ENCODE assay signal across 1 cellular context in the genomic region with DNA sequence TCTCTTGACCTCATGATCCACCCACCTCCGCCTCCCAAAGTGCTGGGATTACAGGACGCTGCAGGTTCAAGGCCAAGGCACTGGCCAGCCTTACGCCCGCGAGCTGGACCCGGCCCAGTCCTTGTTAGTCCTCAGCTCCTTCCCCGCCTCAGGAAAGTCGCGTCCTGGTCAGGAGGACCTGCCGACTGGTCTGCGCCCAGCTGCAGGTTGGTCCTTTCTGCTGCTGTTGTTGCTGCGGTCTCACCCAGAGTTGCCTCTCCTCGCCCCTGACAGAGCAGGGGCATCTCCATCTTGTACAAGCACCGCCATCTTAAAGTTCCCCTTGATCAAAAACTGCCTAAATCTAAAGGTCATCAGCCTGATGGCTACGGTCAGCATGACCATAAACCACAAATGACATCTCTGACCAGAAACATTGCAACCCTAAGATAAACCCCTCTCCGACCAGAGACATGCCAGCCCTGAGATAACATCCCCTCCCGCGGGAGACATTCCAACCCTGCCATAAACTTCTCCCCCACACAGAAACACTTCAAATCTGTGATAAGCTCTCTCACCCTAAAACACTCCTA.
TF ChIP-seq lines count a peak whose summit lies in the region.

No MANE protein-coding gene starts in this region.

TF ChIP-seq in K562, 482 proteins besides CTCF, POLR2A, EP300 and RAD21 (continued from another document and continues in another):
- TF ChIP-seq MYNN (IDR thresholded peaks at IDR 0.05) (peak; percentile 62; the same call in 1 of the 2 replicates), MYNN (CRISPR knock-in tag; IDR thresholded peaks at IDR 0.05) (no peak), BCL6 (CRISPR knock-in tag; IDR thresholded peaks at IDR 0.05) (no peak), ZNF785 (CRISPR knock-in tag; IDR thresholded peaks at IDR 0.05) (no peak), TCF7 (IDR thresholded peaks at IDR 0.05; ENCODE audit: borderline replicate concordance) (no peak), ESRRA (IDR thresholded peaks at IDR 0.05; ENCODE audit: borderline replicate concordance, low read depth) (peak; percentile 98), HNRNPUL1 (IDR thresholded peaks at IDR 0.05; ENCODE audit: low read length) (no peak), JUND (IDR thresholded peaks at IDR 0.05; ENCODE audit: borderline replicate concordance, low read depth, low read length) (peak; percentile 44), JUND (tag; IDR thresholded peaks at IDR 0.05; ENCODE audit: borderline replicate concordance, low read depth, low read length) (no peak; the same call in 2 of the 3 replicates), GATA2 (CRISPR knock-in tag; IDR thresholded peaks at IDR 0.05) (peak; percentile 93), ZNF764 (CRISPR knock-in tag; IDR thresholded peaks at IDR 0.05; ENCODE audit: low read depth) (no peak), CC2D1A (IDR thresholded peaks at IDR 0.05) (peak; percentile 86), TEAD1 (CRISPR knock-in tag; IDR thresholded peaks at IDR 0.05) (peak; percentile 96 to 99), NFXL1 (CRISPR knock-in tag; IDR thresholded peaks at IDR 0.05) (no peak), BCOR (IDR thresholded peaks at IDR 0.05) (peak; percentile 95), MTA2 (IDR thresholded peaks at IDR 0.05; ENCODE audit: low read depth) (peak; percentile 92), KLF16 (IDR thresholded peaks at IDR 0.05) (peak; percentile 97), HNRNPLL (IDR thresholded peaks at IDR 0.05; ENCODE audit: low read depth, low read length, poor library complexity, severe bottlenecking) (peak; percentile 4), YBX1 (IDR thresholded peaks at IDR 0.05) (no peak), NFE2L1 (tag; IDR thresholded peaks at IDR 0.05; ENCODE audit: borderline replicate concordance, low read depth) (no peak), NFYB (IDR thresholded peaks at IDR 0.05; ENCODE audit: extremely low read depth, insufficient read length) (no peak), MEF2A (IDR thresholded peaks at IDR 0.05; ENCODE audit: control insufficient read depth, low read depth, low read length) (no peak), EHMT2 (IDR thresholded peaks at IDR 0.05) (no peak), MEIS2 (IDR thresholded peaks at IDR 0.05; ENCODE audit: partially characterized antibody) (peak; percentile 94), ELF2 (CRISPR knock-in tag; IDR thresholded peaks at IDR 0.05) (no peak), ZNF224 (CRISPR knock-in tag; IDR thresholded peaks at IDR 0.05) (no peak), BRCA1 (IDR thresholded peaks at IDR 0.05) (no peak), BRCA1 (CRISPR knock-in tag; IDR thresholded peaks at IDR 0.05) (no peak), MECOM (CRISPR knock-in tag; IDR thresholded peaks at IDR 0.05) (no peak), BRF2 (IDR thresholded peaks at IDR 0.05; ENCODE audit: borderline replicate concordance, insufficient read depth, insufficient read length) (no peak), PKNOX1 (IDR thresholded peaks at IDR 0.05) (peak; percentile 78), ZBTB1 (CRISPR knock-in tag; IDR thresholded peaks at IDR 0.05; ENCODE audit: borderline replicate concordance, low read depth) (no peak), RFX5 (IDR thresholded peaks at IDR 0.05; ENCODE audit: low read depth, low read length) (no peak), SOX6 (IDR thresholded peaks at IDR 0.05) (peak; percentile 88), NFE2 (IDR thresholded peaks at IDR 0.05; ENCODE audit: low read depth) (peak; percentile 28; the same call in 1 of the 2 replicates), MTA3 (IDR thresholded peaks at IDR 0.05; ENCODE audit: borderline replicate concordance) (no peak), PYGO2 (tag; IDR thresholded peaks at IDR 0.05) (peak; percentile 77), ILF3 (IDR thresholded peaks at IDR 0.05; ENCODE audit: borderline replicate concordance) (no peak), NONO (IDR thresholded peaks at IDR 0.05; ENCODE audit: low read depth in 2 of 2, low read length in 1 of 2) (no peak), ZNF668 (CRISPR knock-in tag; IDR thresholded peaks at IDR 0.05) (no peak), MXD1 (CRISPR knock-in tag; IDR thresholded peaks at IDR 0.05; ENCODE audit: borderline replicate concordance, poor library complexity, severe bottlenecking) (no peak), HLTF (IDR thresholded peaks at IDR 0.05) (peak; percentile 68; the same call in 1 of the 2 replicates), COPS2 (conservative IDR thresholded peaks at IDR 0.05) (no peak), HMBOX1 (IDR thresholded peaks at IDR 0.05) (no peak), ZNF707 (CRISPR knock-in tag; conservative IDR thresholded peaks at IDR 0.05) (no peak), MTA1 (IDR thresholded peaks at IDR 0.05; ENCODE audit: borderline replicate concordance) (peak; percentile 83), ZNF780A (CRISPR knock-in tag; IDR thresholded peaks at IDR 0.05) (no peak), MTF1 (CRISPR knock-in tag; IDR thresholded peaks at IDR 0.05; ENCODE audit: borderline replicate concordance) (no peak), RBM25 (IDR thresholded peaks at IDR 0.05; ENCODE audit: low read depth, low read length, severe bottlenecking) (no peak), EP400 (IDR thresholded peaks at IDR 0.05) (no peak), SUPT5H (IDR thresholded peaks at IDR 0.05) (no peak), ZNF232 (CRISPR knock-in tag; IDR thresholded peaks at IDR 0.05) (no peak), ELF1 (tag; IDR thresholded peaks at IDR 0.05) (no peak), MYBL2 (IDR thresholded peaks at IDR 0.05; ENCODE audit: low read depth) (no peak), MYBL2 (CRISPR knock-in tag; IDR thresholded peaks at IDR 0.05; ENCODE audit: borderline replicate concordance) (no peak), BRD4 (IDR thresholded peaks at IDR 0.05) (no peak), ZFP1 (CRISPR knock-in tag; IDR thresholded peaks at IDR 0.05) (no peak), ZBTB34 (CRISPR knock-in tag; IDR thresholded peaks at IDR 0.05) (no peak)
- TF ChIP-seq, protein P1, sequence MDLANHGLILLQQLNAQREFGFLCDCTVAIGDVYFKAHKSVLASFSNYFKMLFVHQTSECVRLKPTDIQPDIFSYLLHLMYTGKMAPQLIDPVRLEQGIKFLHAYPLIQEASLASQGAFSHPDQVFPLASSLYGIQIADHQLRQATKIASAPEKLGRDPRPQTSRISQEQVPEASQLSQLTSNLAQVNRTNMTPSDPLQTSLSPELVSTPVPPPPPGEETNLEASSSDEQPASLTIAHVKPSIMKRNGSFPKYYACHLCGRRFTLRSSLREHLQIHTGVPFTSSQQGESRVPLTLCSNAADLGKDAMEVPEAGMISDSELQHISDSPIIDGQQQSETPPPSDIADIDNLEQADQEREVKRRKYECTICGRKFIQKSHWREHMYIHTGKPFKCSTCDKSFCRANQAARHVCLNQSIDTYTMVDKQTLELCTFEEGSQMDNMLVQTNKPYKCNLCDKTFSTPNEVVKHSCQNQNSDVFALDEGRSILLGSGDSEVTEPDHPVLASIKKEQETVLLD (IDR thresholded peaks at IDR 0.05): 0 out of 2 replicates have a peak, but pooled peaks have one; percentile 58
- TF ChIP-seq, protein P2, sequence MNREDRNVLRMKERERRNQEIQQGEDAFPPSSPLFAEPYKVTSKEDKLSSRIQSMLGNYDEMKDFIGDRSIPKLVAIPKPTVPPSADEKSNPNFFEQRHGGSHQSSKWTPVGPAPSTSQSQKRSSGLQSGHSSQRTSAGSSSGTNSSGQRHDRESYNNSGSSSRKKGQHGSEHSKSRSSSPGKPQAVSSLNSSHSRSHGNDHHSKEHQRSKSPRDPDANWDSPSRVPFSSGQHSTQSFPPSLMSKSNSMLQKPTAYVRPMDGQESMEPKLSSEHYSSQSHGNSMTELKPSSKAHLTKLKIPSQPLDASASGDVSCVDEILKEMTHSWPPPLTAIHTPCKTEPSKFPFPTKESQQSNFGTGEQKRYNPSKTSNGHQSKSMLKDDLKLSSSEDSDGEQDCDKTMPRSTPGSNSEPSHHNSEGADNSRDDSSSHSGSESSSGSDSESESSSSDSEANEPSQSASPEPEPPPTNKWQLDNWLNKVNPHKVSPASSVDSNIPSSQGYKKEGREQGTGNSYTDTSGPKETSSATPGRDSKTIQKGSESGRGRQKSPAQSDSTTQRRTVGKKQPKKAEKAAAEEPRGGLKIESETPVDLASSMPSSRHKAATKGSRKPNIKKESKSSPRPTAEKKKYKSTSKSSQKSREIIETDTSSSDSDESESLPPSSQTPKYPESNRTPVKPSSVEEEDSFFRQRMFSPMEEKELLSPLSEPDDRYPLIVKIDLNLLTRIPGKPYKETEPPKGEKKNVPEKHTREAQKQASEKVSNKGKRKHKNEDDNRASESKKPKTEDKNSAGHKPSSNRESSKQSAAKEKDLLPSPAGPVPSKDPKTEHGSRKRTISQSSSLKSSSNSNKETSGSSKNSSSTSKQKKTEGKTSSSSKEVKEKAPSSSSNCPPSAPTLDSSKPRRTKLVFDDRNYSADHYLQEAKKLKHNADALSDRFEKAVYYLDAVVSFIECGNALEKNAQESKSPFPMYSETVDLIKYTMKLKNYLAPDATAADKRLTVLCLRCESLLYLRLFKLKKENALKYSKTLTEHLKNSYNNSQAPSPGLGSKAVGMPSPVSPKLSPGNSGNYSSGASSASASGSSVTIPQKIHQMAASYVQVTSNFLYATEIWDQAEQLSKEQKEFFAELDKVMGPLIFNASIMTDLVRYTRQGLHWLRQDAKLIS (CRISPR knock-in tag; IDR thresholded peaks at IDR 0.05): no peak
- TF ChIP-seq, protein P3, sequence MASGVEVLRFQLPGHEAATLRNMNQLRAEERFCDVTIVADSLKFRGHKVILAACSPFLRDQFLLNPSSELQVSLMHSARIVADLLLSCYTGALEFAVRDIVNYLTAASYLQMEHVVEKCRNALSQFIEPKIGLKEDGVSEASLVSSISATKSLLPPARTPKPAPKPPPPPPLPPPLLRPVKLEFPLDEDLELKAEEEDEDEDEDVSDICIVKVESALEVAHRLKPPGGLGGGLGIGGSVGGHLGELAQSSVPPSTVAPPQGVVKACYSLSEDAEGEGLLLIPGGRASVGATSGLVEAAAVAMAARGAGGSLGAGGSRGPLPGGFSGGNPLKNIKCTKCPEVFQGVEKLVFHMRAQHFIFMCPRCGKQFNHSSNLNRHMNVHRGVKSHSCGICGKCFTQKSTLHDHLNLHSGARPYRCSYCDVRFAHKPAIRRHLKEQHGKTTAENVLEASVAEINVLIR (CRISPR knock-in tag; IDR thresholded peaks at IDR 0.05): no peak
- TF ChIP-seq, protein P4, sequence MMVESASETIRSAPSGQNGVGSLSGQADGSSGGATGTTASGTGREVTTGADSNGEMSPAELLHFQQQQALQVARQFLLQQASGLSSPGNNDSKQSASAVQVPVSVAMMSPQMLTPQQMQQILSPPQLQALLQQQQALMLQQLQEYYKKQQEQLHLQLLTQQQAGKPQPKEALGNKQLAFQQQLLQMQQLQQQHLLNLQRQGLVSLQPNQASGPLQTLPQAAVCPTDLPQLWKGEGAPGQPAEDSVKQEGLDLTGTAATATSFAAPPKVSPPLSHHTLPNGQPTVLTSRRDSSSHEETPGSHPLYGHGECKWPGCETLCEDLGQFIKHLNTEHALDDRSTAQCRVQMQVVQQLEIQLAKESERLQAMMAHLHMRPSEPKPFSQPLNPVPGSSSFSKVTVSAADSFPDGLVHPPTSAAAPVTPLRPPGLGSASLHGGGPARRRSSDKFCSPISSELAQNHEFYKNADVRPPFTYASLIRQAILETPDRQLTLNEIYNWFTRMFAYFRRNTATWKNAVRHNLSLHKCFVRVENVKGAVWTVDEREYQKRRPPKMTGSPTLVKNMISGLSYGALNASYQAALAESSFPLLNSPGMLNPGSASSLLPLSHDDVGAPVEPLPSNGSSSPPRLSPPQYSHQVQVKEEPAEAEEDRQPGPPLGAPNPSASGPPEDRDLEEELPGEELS (CRISPR knock-in tag; IDR thresholded peaks at IDR 0.05; ENCODE audit: borderline replicate concordance): no peak
- TF ChIP-seq, protein P5, sequence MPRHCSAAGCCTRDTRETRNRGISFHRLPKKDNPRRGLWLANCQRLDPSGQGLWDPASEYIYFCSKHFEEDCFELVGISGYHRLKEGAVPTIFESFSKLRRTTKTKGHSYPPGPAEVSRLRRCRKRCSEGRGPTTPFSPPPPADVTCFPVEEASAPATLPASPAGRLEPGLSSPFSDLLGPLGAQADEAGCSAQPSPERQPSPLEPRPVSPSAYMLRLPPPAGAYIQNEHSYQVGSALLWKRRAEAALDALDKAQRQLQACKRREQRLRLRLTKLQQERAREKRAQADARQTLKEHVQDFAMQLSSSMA (CRISPR knock-in tag; IDR thresholded peaks at IDR 0.05): no peak
